Comparison of ENCODE assay signal across 1 cellular context in genomic region chr6:17473554-17473953, GRCh38.
TF ChIP-seq lines count a peak whose summit lies in the region.

No MANE protein-coding gene starts in this region.

TF ChIP-seq in HEK293, 187 proteins besides CTCF, POLR2A, EP300 and RAD21 (continued from another document and continues in another):
- peak; percentile 42; the same call in 1 of the 2 replicates for TF ChIP-seq KLF7 (tag by site-specific recombination; IDR thresholded peaks at IDR 0.05; ENCODE audit: borderline replicate concordance)
- TF ChIP-seq ZSCAN16 (tag by site-specific recombination; IDR thresholded peaks at IDR 0.05), result no peak
- peak; percentile 35; the same call in 1 of the 2 replicates for TF ChIP-seq ZNF449 (tag by site-specific recombination; IDR thresholded peaks at IDR 0.05)
- peak; percentile 92 for TF ChIP-seq ZNF843 (tag by site-specific recombination; IDR thresholded peaks at IDR 0.05)
- no peak for TF ChIP-seq ZNF302 (tag by site-specific recombination; IDR thresholded peaks at IDR 0.05; ENCODE audit: low read depth)
- peak; percentile 86 for TF ChIP-seq KLF8 (tag by site-specific recombination; IDR thresholded peaks at IDR 0.05)
- TF ChIP-seq SALL2 (tag by site-specific recombination; IDR thresholded peaks at IDR 0.05; ENCODE audit: borderline replicate concordance), result no peak
- no peak for TF ChIP-seq AEBP2 (tag by site-specific recombination; IDR thresholded peaks at IDR 0.05; ENCODE audit: borderline replicate concordance)
- no peak for TF ChIP-seq ZNF362 (tag by site-specific recombination; IDR thresholded peaks at IDR 0.05)
- no peak for TF ChIP-seq ZNF510 (tag by site-specific recombination; IDR thresholded peaks at IDR 0.05; ENCODE audit: insufficient replicate concordance)
- TF ChIP-seq SP7 (tag by site-specific recombination; IDR thresholded peaks at IDR 0.05), result peak; percentile 92
- peak; percentile 54; the same call in 1 of the 2 replicates for TF ChIP-seq ZNF76 (tag by site-specific recombination; IDR thresholded peaks at IDR 0.05; ENCODE audit: borderline replicate concordance, low read depth)
- no peak for TF ChIP-seq ZNF501 (tag by site-specific recombination; IDR thresholded peaks at IDR 0.05)
- no peak for TF ChIP-seq ZNF214 (tag by site-specific recombination; IDR thresholded peaks at IDR 0.05; ENCODE audit: borderline replicate concordance)
- no peak for TF ChIP-seq ZNF521 (tag by site-specific recombination; IDR thresholded peaks at IDR 0.05)
- TF ChIP-seq PATZ1 (tag by site-specific recombination; IDR thresholded peaks at IDR 0.05), result peak; percentile 88
- TF ChIP-seq ZNF10 (tag by site-specific recombination; IDR thresholded peaks at IDR 0.05), result peak; percentile 83
- no peak for TF ChIP-seq ZSCAN18 (tag by site-specific recombination; IDR thresholded peaks at IDR 0.05)
- TF ChIP-seq ZSCAN4 (tag by site-specific recombination; IDR thresholded peaks at IDR 0.05), result peak; percentile 43; the same call in 1 of the 2 replicates
- TF ChIP-seq OSR2 (tag by site-specific recombination; IDR thresholded peaks at IDR 0.05), result peak; percentile 99
- peak; percentile 80 for TF ChIP-seq KLF10 (tag by site-specific recombination; IDR thresholded peaks at IDR 0.05)
- no peak for TF ChIP-seq ZNF548 (tag by site-specific recombination; IDR thresholded peaks at IDR 0.05)
- TF ChIP-seq GFI1B (tag by site-specific recombination; IDR thresholded peaks at IDR 0.05), result 0 out of 2 replicates have a peak, but pooled peaks have one; percentile 51
- no peak for TF ChIP-seq MZF1 (tag by site-specific recombination; IDR thresholded peaks at IDR 0.05; ENCODE audit: borderline replicate concordance)
- TF ChIP-seq ZNF133 (tag by site-specific recombination; IDR thresholded peaks at IDR 0.05), result no peak
- TF ChIP-seq ZNF768 (tag by site-specific recombination; IDR thresholded peaks at IDR 0.05), result no peak
- TF ChIP-seq ZNF658 (tag by site-specific recombination; IDR thresholded peaks at IDR 0.05), result no peak
- peak; percentile 77 for TF ChIP-seq FEZF1 (tag by site-specific recombination; IDR thresholded peaks at IDR 0.05)
- TF ChIP-seq ZNF292 (tag by site-specific recombination; IDR thresholded peaks at IDR 0.05; ENCODE audit: borderline replicate concordance, low read depth), result no peak
- TF ChIP-seq GLIS1 (tag by site-specific recombination; IDR thresholded peaks at IDR 0.05), result peak; percentile 89
- peak; percentile 87 for TF ChIP-seq PRDM4 (tag by site-specific recombination; IDR thresholded peaks at IDR 0.05)
- TF ChIP-seq ZNF169 (tag by site-specific recombination; IDR thresholded peaks at IDR 0.05), result no peak
- no peak for TF ChIP-seq ZNF623 (tag by site-specific recombination; IDR thresholded peaks at IDR 0.05)
- TF ChIP-seq ZIC2 (tag by site-specific recombination; IDR thresholded peaks at IDR 0.05), result peak; percentile 44; the same call in 1 of the 2 replicates
- no peak for TF ChIP-seq ZNF704 (tag by site-specific recombination; IDR thresholded peaks at IDR 0.05)
- no peak for TF ChIP-seq GLIS2 (tag by site-specific recombination; IDR thresholded peaks at IDR 0.05)
- no peak for TF ChIP-seq ZNF558 (tag by site-specific recombination; IDR thresholded peaks at IDR 0.05)
- no peak for TF ChIP-seq REPIN1 (tag by site-specific recombination; IDR thresholded peaks at IDR 0.05; ENCODE audit: low read depth)
- no peak for TF ChIP-seq ZBTB6 (tag by site-specific recombination; IDR thresholded peaks at IDR 0.05)
- TF ChIP-seq ZNF26 (tag by site-specific recombination; IDR thresholded peaks at IDR 0.05), result no peak
- TF ChIP-seq ZNF600 (tag by site-specific recombination; IDR thresholded peaks at IDR 0.05), result peak; percentile 81
- peak; percentile 66; the same call in 1 of the 2 replicates for TF ChIP-seq ZNF366 (tag by site-specific recombination; conservative IDR thresholded peaks at IDR 0.05)
- TF ChIP-seq ZBTB11 (tag by site-specific recombination; conservative IDR thresholded peaks at IDR 0.05; ENCODE audit: low read depth), result no peak
